In the genomic region with DNA sequence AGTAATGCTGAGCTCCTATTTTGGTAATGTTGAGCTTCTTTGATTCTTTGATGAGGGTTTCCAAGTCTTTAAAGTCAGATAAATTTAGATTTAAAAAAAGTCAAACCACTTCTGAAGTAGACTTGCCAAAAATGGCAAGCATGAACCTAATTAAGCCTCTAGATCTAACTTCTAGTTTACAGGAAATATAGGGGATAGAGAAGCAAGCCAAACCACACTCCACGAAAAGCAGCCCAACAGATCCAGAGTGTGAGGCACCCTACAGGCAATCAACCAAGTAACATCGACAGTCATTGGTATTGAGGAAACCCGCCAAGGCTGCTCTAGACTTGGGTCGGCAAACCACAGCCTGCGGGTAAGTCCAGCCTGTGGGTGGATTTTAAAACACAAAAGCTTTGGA, we compare ENCODE assay signal across 19 cellular contexts. TPM values are rescaled to one million over a fixed set of nuclear protein-coding genes. Genes with fewer than 3 reads are reported as not detected.
A peak's percentile ranks its signal among the peaks of the same experiment; 100 is the strongest.
DNase-seq lines count a peak whose midpoint lies in the region; ATAC-seq and TF ChIP-seq lines count a peak whose summit lies in the region.
"Had no signal": no experiment of that assay in that cellular context is flagged by ENCODE, and none has a peak within 500 bp of the region (broad histone marks: within the 10 kb centered on the region; RNA-seq: fewer than 3 reads in every experiment).

No MANE protein-coding gene starts in this region.

- peak; percentile 21 for DNase-seq in A673 (ENCODE audit: low spot score)
- DNase-seq in CD4-positive, CD25-positive, alpha-beta regulatory T cell: peak in 2 of 3 donors; percentile 24 to 44
- DNase-seq in T-cell: peak in 14 of 34 experiments; percentile 3 to 29 (median 10)
- peak; percentile 9 for DNase-seq in activated naive CD8-positive, alpha-beta T cell treated with anti-CD3 and anti-CD28 coated beads for 36 hours
- no peak for DNase-seq in T1000 (lab: John Stamatoyannopoulos, UW)
- no peak for DNase-seq in NCI-H526 (lab: John Stamatoyannopoulos, UW)
- no peak for DNase-seq in anterior cingulate cortex (lab: John Stamatoyannopoulos, UW)
- DNase-seq: AML-193, foreskin melanocyte, H7, NCI-H1105 treated with DMSO at 0.1 percent for 48 hours, NCI-H524 treated with DMSO at 0.1 percent for 48 hours, right lobe of liver, SW 1271, upper lobe of left lung had no signal

- H3K36me3 Mint-ChIP-seq in CD4-positive, CD25-positive, alpha-beta regulatory T cell: peaks cover 25% of the 10 kb centered on the region
- peaks cover 16% of the 10 kb centered on the region for H3K36me3 Mint-ChIP-seq in T-cell
- peaks cover 12% of the 10 kb centered on the region for H3K36me3 Mint-ChIP-seq in activated naive CD8-positive, alpha-beta T cell treated with anti-CD3 and anti-CD28 coated beads for 36 hours

- no peaks in the 10 kb centered on the region for H3K9me3 Mint-ChIP-seq in CD4-positive, CD25-positive, alpha-beta regulatory T cell
- H3K9me3 Mint-ChIP-seq in T-cell: no peaks in the 10 kb centered on the region
- peaks cover 4% of the 10 kb centered on the region for H3K9me3 Mint-ChIP-seq in activated naive CD8-positive, alpha-beta T cell treated with anti-CD3 and anti-CD28 coated beads for 36 hours
- H3K9me3 Mint-ChIP-seq: stimulated activated memory B cell treated with anti-CD40 and anti-IgM and Interleukin-4, amounts not matched to agents 10 μg/mL and 1 μg/mL and 100 μg/mL, for 72 hours had no signal

- H3K4me3 Mint-ChIP-seq in CD4-positive, CD25-positive, alpha-beta regulatory T cell: peak overlapping the region; percentile 10 to 67 (median 52)
- H3K4me3 Mint-ChIP-seq in T-cell: peak overlapping the region in 2 of 3 donors; percentile 2 to 39
- no peak overlapping the region for H3K4me3 Mint-ChIP-seq in activated naive CD8-positive, alpha-beta T cell treated with anti-CD3 and anti-CD28 coated beads for 36 hours
- H3K4me3 Mint-ChIP-seq: stimulated activated memory B cell treated with anti-CD40 and anti-IgM and Interleukin-4, amounts not matched to agents 10 μg/mL and 1 μg/mL and 100 μg/mL, for 72 hours had no signal

- TF ChIP-seq CTCF in A673 (conservative IDR thresholded peaks at IDR 0.05; ENCODE audit: low read depth, low read length): no peak

- no peaks in the 10 kb centered on the region for H3K27me3 ChIP-seq in A673 (replicated peaks; ENCODE audit: insufficient read depth, low read depth, low read length, poor library complexity)
- H3K27me3 ChIP-seq in CD4-positive, CD25-positive, alpha-beta regulatory T cell (ENCODE audit: control insufficient read depth, insufficient read depth, low read length): no peaks in the 10 kb centered on the region
- H3K27me3 ChIP-seq: right lobe of liver, upper lobe of left lung had no signal

- CTCF ChIA-PET in A673 (lab: Charles Lee): no interaction called here
- CTCF ChIA-PET in T-cell (lab: Charles Lee): interaction anchor here (0.7 to 2.8 kb wide), 5 partner anchors 10 to 928 kb away, joined by 3 to 24 read pairs (median 7); no protein-coding TSS in a partner anchor

- H3K4me3 ChIP-seq in A673 (ENCODE audit: low read depth, low read length, poor library complexity, severe bottlenecking): no peak overlapping the region
- no peak overlapping the region for H3K4me3 ChIP-seq in CD4-positive, CD25-positive, alpha-beta regulatory T cell (ENCODE audit: low read depth, low read length)
- H3K4me3 ChIP-seq: lung, right lobe of liver, upper lobe of left lung had no signal

- POLR2A ChIA-PET in A673 (lab: Charles Lee; ENCODE audit: low non-redundant PET): no interaction called here
- POLR2A ChIA-PET in T-cell (lab: Charles Lee): interaction anchor here in 1 of 2 donors (0.6 to 0.7 kb wide), 3 partner anchors 25 to 1795 kb away, joined by 3 read pairs; no protein-coding TSS in a partner anchor

- H3K27ac ChIP-seq in A673 (ENCODE audit: low read depth, low read length, poor library complexity, severe bottlenecking): no peak overlapping the region
- H3K27ac ChIP-seq in CD4-positive, CD25-positive, alpha-beta regulatory T cell (ENCODE audit: insufficient read depth, low read length, poor library complexity, severe bottlenecking): peak overlapping the region; percentile 1
- H3K27ac ChIP-seq: epithelial cell of prostate, right lobe of liver, upper lobe of left lung had no signal

- BruUV-seq in A673 (replicated peaks; lab: Mats Ljungman, UMichigan): no TSS peak

- H3K27me3 Mint-ChIP-seq in CD4-positive, CD25-positive, alpha-beta regulatory T cell: no peaks in the 10 kb centered on the region
- no peaks in the 10 kb centered on the region for H3K27me3 Mint-ChIP-seq in T-cell
- H3K27me3 Mint-ChIP-seq in activated naive CD8-positive, alpha-beta T cell treated with anti-CD3 and anti-CD28 coated beads for 36 hours: no peaks in the 10 kb centered on the region
- H3K27me3 Mint-ChIP-seq: stimulated activated memory B cell treated with anti-CD40 and anti-IgM and Interleukin-4, amounts not matched to agents 10 μg/mL and 1 μg/mL and 100 μg/mL, for 72 hours had no signal

- H3K27ac Mint-ChIP-seq in CD4-positive, CD25-positive, alpha-beta regulatory T cell: peak overlapping the region; percentile 43 to 98 (median 82)
- peak overlapping the region; percentile 76 to 87 for H3K27ac Mint-ChIP-seq in T-cell
- peak overlapping the region; percentile 35 for H3K27ac Mint-ChIP-seq in activated naive CD8-positive, alpha-beta T cell treated with anti-CD3 and anti-CD28 coated beads for 36 hours
- H3K27ac Mint-ChIP-seq: stimulated activated memory B cell treated with anti-CD40 and anti-IgM and Interleukin-4, amounts not matched to agents 10 μg/mL and 1 μg/mL and 100 μg/mL, for 72 hours had no signal

- no peaks in the 10 kb centered on the region for H3K9me3 ChIP-seq in A673 (ENCODE audit: low read depth, low read length, poor library complexity, severe bottlenecking)
- no peaks in the 10 kb centered on the region for H3K9me3 ChIP-seq in CD4-positive, CD25-positive, alpha-beta regulatory T cell (ENCODE audit: control insufficient read depth in 2 of 2, low read length in 2 of 2)
- H3K9me3 ChIP-seq: right lobe of liver, upper lobe of left lung had no signal

- H3K4me1 Mint-ChIP-seq in CD4-positive, CD25-positive, alpha-beta regulatory T cell: peaks cover 22 to 68% (median 44%) of the 10 kb centered on the region in 4 donors
- peaks cover 61 to 76% (median 73%) of the 10 kb centered on the region in 3 donors for H3K4me1 Mint-ChIP-seq in T-cell
- peaks cover 50% of the 10 kb centered on the region for H3K4me1 Mint-ChIP-seq in activated naive CD8-positive, alpha-beta T cell treated with anti-CD3 and anti-CD28 coated beads for 36 hours

- intact Hi-C loops in A673 (cut with micrococcal nuclease; ENCODE audit: unreplicated experiment): no loop called here

- H3K36me3 ChIP-seq in A673 (ENCODE audit: insufficient read depth, low read length, poor library complexity, severe bottlenecking): no peaks in the 10 kb centered on the region
- peaks cover 13% of the 10 kb centered on the region for H3K36me3 ChIP-seq in CD4-positive, CD25-positive, alpha-beta regulatory T cell (ENCODE audit: control insufficient read depth, insufficient read depth, low read length)
- H3K36me3 ChIP-seq: right lobe of liver had no signal

- H3K4me1 ChIP-seq in A673 (ENCODE audit: insufficient read depth, low read length, poor library complexity, severe bottlenecking): peaks cover 14% of the 10 kb centered on the region
- H3K4me1 ChIP-seq in CD4-positive, CD25-positive, alpha-beta regulatory T cell (ENCODE audit: control insufficient read depth, insufficient read depth, low read length, poor library complexity, severe bottlenecking): peaks cover 30% of the 10 kb centered on the region

- no peak for ATAC-seq in CD4-positive, CD25-positive, alpha-beta regulatory T cell (ENCODE audit: low read depth in 2 of 2)
- ATAC-seq in T-cell (replicated peaks in 1 of 4) (peak; percentile 4 to 28 (median 5)), GM19397 (IDR thresholded peaks at IDR 0.05; ENCODE audit: unreplicated experiment) (no peak)
- ATAC-seq: right lobe of liver; stimulated activated memory B cell treated with anti-CD40 and anti-IgM and Interleukin-4, amounts not matched to agents 10 μg/mL and 1 μg/mL and 100 μg/mL, for 72 hours had no signal

RNA-seq across cellular contexts. Expression of a gene that starts 3.7 kb away (rescaled TPM):
- 3.6 and 3.8 TPM in 2 replicates for total RNA-seq in A673 (2021)
- 8.3 TPM for total RNA-seq in CD4-positive, CD25-positive, alpha-beta regulatory T cell
- polyA plus RNA-seq in CD4-positive, CD25-positive, alpha-beta regulatory T cell: 10 to 100 TPM in 2 of 4 donors, 1 to 10 TPM in 2; 8.4 to 15.1 (median 10.9) TPM
- total RNA-seq in T-cell: 1 to 10 TPM; 4.4 to 7.9 (median 6.4) TPM
- total RNA-seq in activated naive CD8-positive, alpha-beta T cell treated with anti-CD3 and anti-CD28 coated beads for 36 hours: 1 to 10 TPM; 5.3 to 6.3 TPM

Comparison
In these comparisons a context has a peak if more than half of its experiments do, and no peak if none do; other contexts are left out.
1. DNase-seq: peak in A673 (single experiment), CD4-positive, CD25-positive, alpha-beta regulatory T cell (2 of 3) and activated naive CD8-positive, alpha-beta T cell treated with anti-CD3 and anti-CD28 coated beads for 36 hours (single experiment); none in T1000 (single experiment), NCI-H526 (0 of 2) and anterior cingulate cortex (0 of 58).
2. ATAC-seq: peak in T-cell (4 of 4); none in CD4-positive, CD25-positive, alpha-beta regulatory T cell (0 of 2) and GM19397 (single experiment).
3. Peak in every context shown above with its lines, with median percentiles within 50 percentile points of each other: H3K27ac Mint-ChIP-seq.